18 cellular contexts compared by ENCODE assay signal in the genomic region with DNA sequence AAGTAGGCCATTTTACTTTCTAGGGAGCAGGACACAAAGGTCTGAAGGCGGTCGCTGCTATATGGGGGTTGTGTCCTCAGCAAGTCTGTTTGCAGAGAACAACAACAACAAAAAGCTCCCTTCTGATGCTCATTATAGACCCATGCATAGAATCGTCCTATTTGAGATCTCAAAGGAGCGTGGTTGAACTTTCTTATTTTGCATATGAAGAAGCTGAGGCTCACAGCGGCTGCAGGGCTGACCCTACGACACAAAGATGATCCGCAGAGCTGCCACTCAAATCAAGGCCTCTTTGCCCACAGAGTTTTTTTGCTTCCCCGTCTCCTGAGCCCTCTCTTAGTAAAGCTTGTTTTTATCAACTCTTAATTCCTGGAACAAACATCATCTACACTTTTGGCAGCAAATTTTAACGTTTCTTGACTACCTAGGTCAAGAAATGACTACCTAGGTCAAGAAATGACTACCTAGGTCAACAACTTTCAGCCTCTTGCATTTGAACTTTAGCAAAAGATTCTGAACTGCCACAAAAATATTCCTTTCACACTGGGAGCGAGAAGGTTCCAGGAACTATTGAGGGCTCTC.
"Had no signal": no experiment of that assay in that cellular context is flagged by ENCODE, and none has a peak within 500 bp of the region (broad histone marks: within the 10 kb centered on the region; RNA-seq: fewer than 3 reads in every experiment).

No MANE protein-coding gene starts in this region.

- H3K4me3 Mint-ChIP-seq: activated CD4-positive, alpha-beta T cell treated with anti-CD3 and anti-CD28 coated beads for 36 hours; activated naive CD4-positive, alpha-beta T cell treated with anti-CD3 and anti-CD28 coated beads for 36 hours had no signal

- H3K4me1 ChIP-seq: body of pancreas, colonic mucosa, left lung, pancreas, stomach, testis, upper lobe of left lung had no signal

- H3K27me3 ChIP-seq: body of pancreas, colonic mucosa, pancreas, right lobe of liver, testis, upper lobe of left lung had no signal

- H3K27ac ChIP-seq: body of pancreas, colonic mucosa, left lung, neutrophil, pancreas, right lobe of liver, stomach, testis, upper lobe of left lung had no signal

- H3K27ac Mint-ChIP-seq: activated CD4-positive, alpha-beta T cell treated with anti-CD3 and anti-CD28 coated beads for 36 hours; activated naive CD4-positive, alpha-beta T cell treated with anti-CD3 and anti-CD28 coated beads for 36 hours had no signal

- H3K4me3 ChIP-seq: body of pancreas, colonic mucosa, left lung, pancreas, right lobe of liver, stomach, testis, upper lobe of left lung had no signal

- H3K9me3 Mint-ChIP-seq: activated naive CD4-positive, alpha-beta T cell treated with anti-CD3 and anti-CD28 coated beads for 36 hours had no signal

- H3K9me3 ChIP-seq: body of pancreas, colonic mucosa, left lung, neutrophil, pancreas, right lobe of liver, stomach, testis, upper lobe of left lung had no signal

- H3K36me3 ChIP-seq: colonic mucosa, left lung, neutrophil, pancreas, right lobe of liver, stomach, upper lobe of left lung had no signal

- DNase-seq: activated CD4-positive, alpha-beta T cell treated with anti-CD3 and anti-CD28 coated beads for 36 hours; activated CD8-positive, alpha-beta memory T cell treated with anti-CD3 and anti-CD28 coated beads for 24 hours; activated naive CD4-positive, alpha-beta T cell treated with anti-CD3 and anti-CD28 coated beads for 36 hours; body of pancreas; colonic mucosa; erythroblast; glutamatergic neuron; left lung; mammary epithelial cell; pancreas; right lobe of liver; small intestine; stimulated activated CD4-positive, alpha-beta T cell treated with anti-CD3 and anti-CD28 coated beads, Interleukin-15, amount 100 ng/mL, for 24 hours; stimulated activated CD4-positive, alpha-beta T cell treated with anti-CD3 and anti-CD28 coated beads, Interleukin-2, amount 100 ng/mL, for 48 hours; stomach; testis; upper lobe of left lung had no signal
